Comparison of ENCODE assay signal across 8 cellular contexts in the genomic region with DNA sequence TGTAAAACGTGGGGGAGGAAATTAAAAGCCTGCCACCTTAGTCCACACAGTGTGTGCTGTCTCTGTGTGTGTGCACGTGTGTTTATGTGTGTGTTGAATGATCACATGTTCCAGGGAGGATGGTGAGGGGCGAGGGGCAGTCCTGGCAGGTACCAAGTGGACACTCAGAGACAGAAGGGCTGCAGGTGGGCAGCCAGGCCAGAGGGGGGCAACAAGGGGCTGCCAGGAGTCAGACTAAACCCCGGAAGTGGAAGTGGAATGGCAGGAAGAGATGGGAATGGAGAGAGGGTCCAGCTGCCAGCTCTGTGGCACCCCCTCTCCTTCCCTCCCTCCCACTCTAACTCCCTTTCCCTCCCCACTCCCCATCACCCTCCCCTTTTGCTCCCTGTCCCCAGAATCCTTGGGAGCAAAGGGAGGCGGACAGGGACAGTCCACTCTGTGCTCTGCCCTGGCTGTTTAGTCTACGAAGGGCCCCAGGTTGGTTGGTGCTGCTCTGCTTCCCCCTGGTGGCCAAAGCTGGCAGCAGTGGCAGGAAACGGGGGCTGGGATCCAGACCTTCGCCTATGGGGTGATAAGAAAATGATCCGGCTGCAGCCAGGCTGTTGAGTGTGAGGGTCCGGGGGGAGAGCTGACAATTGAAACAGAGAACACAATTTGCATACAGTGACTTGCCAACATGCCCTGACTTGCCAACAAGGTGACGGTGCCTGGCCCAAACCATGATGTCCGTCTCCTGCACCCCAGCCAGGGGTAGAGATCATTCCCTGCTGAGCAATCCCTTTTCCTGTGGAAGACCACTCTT. TPM values are rescaled to one million over a fixed set of nuclear protein-coding genes. Genes with fewer than 3 reads are reported as not detected.
DNase-seq lines count a peak whose midpoint lies in the region; ATAC-seq and TF ChIP-seq lines count a peak whose summit lies in the region.

No MANE protein-coding gene starts in this region.

- no peak overlapping the region for H3K4me3 ChIP-seq in colonic mucosa

- no peak overlapping the region for H3K27ac ChIP-seq in colonic mucosa

- DNase-seq in Daoy (ENCODE audit: low read depth) (peak; percentile 68), NCI-H2196 treated with DMSO at 0.1 percent for 48 hours (lab: John Stamatoyannopoulos, UW; ENCODE audit: unreplicated experiment) (peak; percentile 24), colonic mucosa (peak; percentile 74), left kidney (ENCODE audit: low read depth, low spot score) (peak; percentile 94)
- peak; percentile 64 to 75 for DNase-seq in activated CD4-positive, alpha-beta T cell treated with anti-CD3 and anti-CD28 coated beads for 24 hours (ENCODE audit: low read depth in 2 of 2)
- peak; percentile 75 for DNase-seq in stimulated activated CD4-positive, alpha-beta T cell treated with anti-CD3 and anti-CD28 coated beads, Interleukin-1b, Interleukin-23, amount 100 ng/mL, for 48 hours

- intact Hi-C loops in colonic mucosa (cut with DNase I), result loop anchor here (2.0 to 10.0 kb wide), 3 partner anchors 58 to 405 kb away; no protein-coding TSS in a partner anchor

- no peaks in the 10 kb centered on the region for H3K4me1 ChIP-seq in colonic mucosa

- no peaks in the 10 kb centered on the region for H3K36me3 ChIP-seq in colonic mucosa

- H3K27me3 ChIP-seq in colonic mucosa, result no peaks in the 10 kb centered on the region

- ATAC-seq in HG02571 (IDR thresholded peaks at IDR 0.05; ENCODE audit: unreplicated experiment) (peak; percentile 69), HG03108 (IDR thresholded peaks at IDR 0.05; ENCODE audit: unreplicated experiment) (no peak)

- no peak overlapping the region for H3K9ac ChIP-seq in colonic mucosa (ENCODE audit: low read depth in 2 of 2, low read length in 2 of 2)

- no peaks in the 10 kb centered on the region for H3K9me3 ChIP-seq in colonic mucosa

- TF ChIP-seq CTCF in colonic mucosa (IDR thresholded peaks at IDR 0.05), result peak; percentile 81

RNA-seq across cellular contexts. Expression of a gene that starts 24.4 kb away (rescaled TPM):
- total RNA-seq in Daoy (2014; rRNA removed; shearing (Covaris generic)), result 0.74 TPM in 1 of 2 replicates, not detected in the other
- total RNA-seq in colonic mucosa, result 10 to 100 TPM; 17.6 to 27.4 TPM

RNA-seq across cellular contexts. Expression of a gene that starts 29.6 kb away (rescaled TPM):
- total RNA-seq in Daoy (2014; rRNA removed; shearing (Covaris generic)), result 0.80 TPM in 1 of 2 replicates, not detected in the other
- 1 to 10 TPM in 1 of 2 donors, under 1 TPM in 1; 0.91 to 1.4 TPM for total RNA-seq in colonic mucosa

Comparison
In these comparisons a context has a peak if more than half of its experiments do, and no peak if none do; other contexts are left out.
1. DNase-seq: peak in every context shown above with its lines; median percentile 94 in left kidney; 75 in stimulated activated CD4-positive, alpha-beta T cell treated with anti-CD3 and anti-CD28 coated beads, Interleukin-1b, Interleukin-23, amount 100 ng/mL, for 48 hours; 74 in colonic mucosa; 70 in activated CD4-positive, alpha-beta T cell treated with anti-CD3 and anti-CD28 coated beads for 24 hours; 68 in Daoy; 24 in NCI-H2196 treated with DMSO at 0.1 percent for 48 hours.
2. RNA of a gene that starts 24.4 kb away (total RNA-seq): 17.6 to 27.4 TPM in colonic mucosa; 0.74 TPM in Daoy; every median in the first group is over 10 times any median in the second.